ENCODE assay signal across 16 cellular contexts in the genomic region with DNA sequence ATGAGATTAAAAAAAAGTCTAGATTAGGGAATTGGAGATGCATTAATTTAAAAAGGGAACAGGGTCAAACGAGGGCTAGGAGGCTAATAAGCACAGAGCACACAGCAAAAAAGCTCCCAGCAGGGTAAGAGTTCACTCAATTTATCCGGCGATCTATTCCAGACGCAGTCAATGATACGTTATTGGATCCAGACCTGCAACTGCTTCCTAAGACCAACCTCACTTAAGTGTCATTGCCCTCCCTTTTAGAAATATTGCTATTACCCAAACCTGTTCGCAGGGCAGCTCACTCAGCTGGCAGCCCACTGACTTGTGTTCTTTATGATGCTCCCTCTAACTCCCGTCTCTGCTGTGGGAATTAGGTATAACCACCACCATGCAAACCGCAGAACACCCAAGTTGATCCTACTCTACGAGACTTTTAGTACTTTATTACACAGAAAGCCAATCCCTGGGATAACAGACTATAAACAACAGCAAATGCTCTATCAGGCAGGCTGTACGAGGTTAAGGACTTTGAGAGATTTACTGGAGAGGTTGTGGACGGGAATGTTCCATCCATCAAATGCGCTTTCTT.
"Had no signal": no experiment of that assay in that cellular context is flagged by ENCODE, and none has a peak within 500 bp of the region (broad histone marks: within the 10 kb centered on the region; RNA-seq: fewer than 3 reads in every experiment).

No MANE protein-coding gene starts in this region.

- H3K27me3 ChIP-seq: tibial artery, vagina had no signal

- H3K27ac ChIP-seq: tibial artery, vagina had no signal

- H3K9me3 Mint-ChIP-seq: activated naive CD8-positive, alpha-beta T cell treated with anti-CD3 and anti-CD28 coated beads, Interleukin-2, amount 10 ng/mL, durations not matched to agents 7 days and 5 days; activated T-helper 1 cell treated with anti-CD3 and anti-CD28 coated beads, Interleukin-12 subunit alpha, Interleukin-12 subunit beta, Interleukin-2, Interleukin-4 antibody, amounts not matched to agents 30 ng/mL and 10 ng/mL and 1 ng/mL, durations not matched to agents 14 hours and 24 hours and 36 hours; naive thymus-derived CD8-positive, alpha-beta T cell had no signal

- H3K4me3 Mint-ChIP-seq: activated naive CD8-positive, alpha-beta T cell treated with anti-CD3 and anti-CD28 coated beads, Interleukin-2, amount 10 ng/mL, durations not matched to agents 7 days and 5 days; activated T-helper 1 cell treated with anti-CD3 and anti-CD28 coated beads, Interleukin-12 subunit alpha, Interleukin-12 subunit beta, Interleukin-2, Interleukin-4 antibody, amounts not matched to agents 30 ng/mL and 10 ng/mL and 1 ng/mL, durations not matched to agents 14 hours and 24 hours and 36 hours; naive thymus-derived CD8-positive, alpha-beta T cell; stimulated activated naive B cell treated with anti-CD40 and anti-IgM and Interleukin-4, amounts not matched to agents 10 μg/mL and 1 μg/mL and 100 μg/mL, for 72 hours had no signal

- H3K27me3 Mint-ChIP-seq: activated naive CD8-positive, alpha-beta T cell treated with anti-CD3 and anti-CD28 coated beads, Interleukin-2, amount 10 ng/mL, durations not matched to agents 7 days and 5 days; naive thymus-derived CD8-positive, alpha-beta T cell; stimulated activated naive B cell treated with anti-CD40 and anti-IgM and Interleukin-4, amounts not matched to agents 10 μg/mL and 1 μg/mL and 100 μg/mL, for 72 hours had no signal

- H3K9me3 ChIP-seq: tibial artery had no signal

- H3K27ac Mint-ChIP-seq: activated naive CD8-positive, alpha-beta T cell treated with anti-CD3 and anti-CD28 coated beads, Interleukin-2, amount 10 ng/mL, durations not matched to agents 7 days and 5 days; activated T-helper 1 cell treated with anti-CD3 and anti-CD28 coated beads, Interleukin-12 subunit alpha, Interleukin-12 subunit beta, Interleukin-2, Interleukin-4 antibody, amounts not matched to agents 30 ng/mL and 10 ng/mL and 1 ng/mL, durations not matched to agents 14 hours and 24 hours and 36 hours; naive thymus-derived CD8-positive, alpha-beta T cell; stimulated activated naive B cell treated with anti-CD40 and anti-IgM and Interleukin-4, amounts not matched to agents 10 μg/mL and 1 μg/mL and 100 μg/mL, for 72 hours had no signal

- DNase-seq: activated CD4-positive, alpha-beta T cell treated with anti-CD3 and anti-CD28 coated beads, Interleukin-2, amount 50 U/mL, for 1 hour; activated CD8-positive, alpha-beta memory T cell treated with anti-CD3 and anti-CD28 coated beads for 24 hours; activated naive CD8-positive, alpha-beta T cell treated with anti-CD3 and anti-CD28 coated beads, Interleukin-2, amount 10 ng/mL, durations not matched to agents 7 days and 5 days; cortex of kidney; effector CD8-positive, alpha-beta T cell; foreskin melanocyte; head of caudate nucleus; left cardiac atrium; naive thymus-derived CD8-positive, alpha-beta T cell; nucleus accumbens; stimulated activated CD4-positive, alpha-beta T cell treated with anti-CD3 and anti-CD28 coated beads, Interleukin-15, amount 100 ng/mL, for 24 hours; stimulated activated CD4-positive, alpha-beta T cell treated with anti-CD3 and anti-CD28 coated beads, Interleukin-4, amount 100 ng/mL, for 1 hour; stimulated activated naive B cell treated with anti-CD40 and anti-IgM and Interleukin-4, amounts not matched to agents 10 μg/mL and 1 μg/mL and 100 μg/mL, for 72 hours; tibial artery had no signal

- H3K36me3 ChIP-seq: tibial artery, vagina had no signal

- H3K4me3 ChIP-seq: tibial artery, vagina had no signal
